Comparison of ENCODE assay signal across 24 cellular contexts in the genomic region with DNA sequence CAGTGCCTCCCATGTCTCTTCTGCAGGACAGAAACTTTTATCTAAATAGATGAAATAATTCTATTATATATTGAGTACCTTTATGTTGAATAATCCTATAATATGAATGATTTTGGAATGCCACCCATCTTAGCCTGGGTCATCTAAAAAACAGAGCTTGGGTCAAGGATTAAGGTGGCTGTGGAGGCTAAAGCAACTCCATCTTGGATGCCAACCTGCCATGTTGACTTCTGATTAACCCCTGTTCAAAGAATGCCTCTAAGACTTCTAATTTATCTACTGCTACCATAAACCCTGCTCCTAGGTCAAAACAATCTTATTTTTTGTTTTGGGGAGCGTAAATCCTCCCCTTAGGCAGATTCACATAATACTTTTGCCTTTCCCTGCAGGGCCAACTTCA.
"Had no signal": no experiment of that assay in that cellular context is flagged by ENCODE, and none has a peak within 500 bp of the region (broad histone marks: within the 10 kb centered on the region; RNA-seq: fewer than 3 reads in every experiment).

No MANE protein-coding gene starts in this region.

- H3K4me1 ChIP-seq: breast epithelium, Peyer's patch had no signal

- H3K4me3 ChIP-seq: breast epithelium, Peyer's patch had no signal

- H3K9me3 ChIP-seq: breast epithelium, Peyer's patch had no signal

- ATAC-seq: activated CD4-positive, alpha-beta T cell treated with anti-CD3 and anti-CD28 coated beads for 36 hours had no signal

- DNase-seq: activated CD4-positive, alpha-beta memory T cell treated with anti-CD3 and anti-CD28 coated beads, Interleukin-2, amount 10 ng/mL, durations not matched to agents 7 days and 5 days; activated CD4-positive, alpha-beta T cell treated with anti-CD3 and anti-CD28 coated beads for 36 hours; activated CD4-positive, alpha-beta T cell treated with anti-CD3 and anti-CD28 coated beads, Interleukin-2, amount 50 U/mL, for 1 hour; activated CD8-positive, alpha-beta memory T cell treated with anti-CD3 and anti-CD28 coated beads, Interleukin-2, amount 50 U/mL, for 48 hours; activated effector memory CD4-positive, alpha-beta T cell treated with Interleukin-2 at 50 U/mL for 16 hours; activated naive CD4-positive, alpha-beta T cell; activated T-cell treated with anti-CD3 and anti-CD28 coated beads, Interleukin-2, amount 50 U/mL, for 1 hour; aorta; central memory CD4-positive, alpha-beta T cell; KG1; NCI-H1092; NCI-H1417 treated with DMSO at 0.1 percent for 48 hours; NCI-H1694; NCI-H2029; NCI-H2107; NCI-H2171 treated with DMSO at 0.1 percent for 48 hours; NCI-H526; NCI-H774; SIG-M5; T-helper 1 cell; WERI-Rb-1 had no signal

- H3K36me3 ChIP-seq: breast epithelium, Peyer's patch, WERI-Rb-1 had no signal

- H3K27me3 ChIP-seq: breast epithelium, Peyer's patch had no signal

- H3K27ac ChIP-seq: breast epithelium, Peyer's patch, RWPE1, WERI-Rb-1 had no signal
